13 cellular contexts compared by ENCODE assay signal in genomic region chr1:159817276-159818041, GRCh38. TPM values are rescaled to one million over a fixed set of nuclear protein-coding genes. Genes with fewer than 3 reads are reported as not detected.
A peak's percentile ranks its signal among the peaks of the same experiment; 100 is the strongest.
DNase-seq lines count a peak whose midpoint lies in the region; ATAC-seq and TF ChIP-seq lines count a peak whose summit lies in the region.
"Had no signal": no experiment of that assay in that cellular context is flagged by ENCODE, and none has a peak within 500 bp of the region (broad histone marks: within the 10 kb centered on the region; RNA-seq: fewer than 3 reads in every experiment).

No MANE protein-coding gene starts in this region.

- TF ChIP-seq CTCF in nephron (IDR thresholded peaks at IDR 0.05; ENCODE audit: unreplicated experiment in 3 of 3), result no peak

- H3K4me3 Mint-ChIP-seq in activated naive CD8-positive, alpha-beta T cell treated with anti-CD3 and anti-CD28 coated beads for 36 hours, result no peak overlapping the region
- no peak overlapping the region for H3K4me3 Mint-ChIP-seq in nephron

- intact Hi-C loops in left ventricle myocardium superior (cut with micrococcal nuclease), result no loop called here

- H3K4me1 Mint-ChIP-seq in activated naive CD8-positive, alpha-beta T cell treated with anti-CD3 and anti-CD28 coated beads for 36 hours, result peaks cover 28% of the 10 kb centered on the region
- H3K4me1 Mint-ChIP-seq in nephron, result no peaks in the 10 kb centered on the region

- no peaks in the 10 kb centered on the region for H3K36me3 Mint-ChIP-seq in activated naive CD8-positive, alpha-beta T cell treated with anti-CD3 and anti-CD28 coated beads for 36 hours
- H3K36me3 Mint-ChIP-seq in nephron (ENCODE audit: low read depth), result no peaks in the 10 kb centered on the region

- DNase-seq in NCI-H1694 treated with DMSO at 0.1 percent for 48 hours (lab: John Stamatoyannopoulos, UW) (peak; percentile 20), NCI-H1694 (lab: John Stamatoyannopoulos, UW) (no peak), NCI-H2107 (lab: John Stamatoyannopoulos, UW) (peak; percentile 33), left ventricle myocardium superior (no peak)
- no peak for DNase-seq in activated naive CD8-positive, alpha-beta T cell treated with anti-CD3 and anti-CD28 coated beads for 36 hours
- no peak for DNase-seq in activated CD4-positive, alpha-beta T cell treated with anti-CD3 and anti-CD28 coated beads for 1 hour
- DNase-seq: ACHN; central memory CD4-positive, alpha-beta T cell; midbrain; NCI-H446; T-helper 9 cell had no signal

- no peaks in the 10 kb centered on the region for H3K9me3 Mint-ChIP-seq in activated naive CD8-positive, alpha-beta T cell treated with anti-CD3 and anti-CD28 coated beads for 36 hours
- no peaks in the 10 kb centered on the region for H3K9me3 Mint-ChIP-seq in nephron

- H3K27me3 Mint-ChIP-seq in activated naive CD8-positive, alpha-beta T cell treated with anti-CD3 and anti-CD28 coated beads for 36 hours, result peaks cover 3% of the 10 kb centered on the region
- peaks cover 21% of the 10 kb centered on the region for H3K27me3 Mint-ChIP-seq in nephron (ENCODE audit: low read depth)

- peak overlapping the region; percentile 2 for H3K27ac Mint-ChIP-seq in activated naive CD8-positive, alpha-beta T cell treated with anti-CD3 and anti-CD28 coated beads for 36 hours
- H3K27ac Mint-ChIP-seq in nephron, result peak overlapping the region in 2 of 3 experiments; percentile 8 to 90

- ATAC-seq in left ventricle myocardium superior, result no peak
- no peak for ATAC-seq in GM18907 (IDR thresholded peaks at IDR 0.05; ENCODE audit: unreplicated experiment)

RNA-seq across cellular contexts. Expression of gene SLAMF8, which starts 9.2 kb away (rescaled TPM):
- total RNA-seq in activated naive CD8-positive, alpha-beta T cell treated with anti-CD3 and anti-CD28 coated beads for 36 hours, result 1 to 10 TPM; 1.3 to 2.1 TPM
- 2.4 TPM for total RNA-seq in left ventricle myocardium superior

RNA-seq across cellular contexts. Expression of gene FCRL6, which starts 15.3 kb away (rescaled TPM):
- total RNA-seq in activated naive CD8-positive, alpha-beta T cell treated with anti-CD3 and anti-CD28 coated beads for 36 hours, result not detected
- 0.82 TPM for total RNA-seq in left ventricle myocardium superior

RNA-seq across cellular contexts. Expression of gene DUSP23, which starts 36.7 kb away (rescaled TPM):
- 10 to 100 TPM; 33.5 to 36.0 TPM for total RNA-seq in activated naive CD8-positive, alpha-beta T cell treated with anti-CD3 and anti-CD28 coated beads for 36 hours
- total RNA-seq in left ventricle myocardium superior, result 18.7 TPM

RNA-seq across cellular contexts. Expression of gene VSIG8, which starts 45.0 kb away (rescaled TPM):
- total RNA-seq in activated naive CD8-positive, alpha-beta T cell treated with anti-CD3 and anti-CD28 coated beads for 36 hours, result not detected
- not detected for total RNA-seq in left ventricle myocardium superior

Comparison
In these comparisons a context has a peak if more than half of its experiments do, and no peak if none do; other contexts are left out.
1. DNase-seq: peak in NCI-H1694 treated with DMSO at 0.1 percent for 48 hours (single experiment) and NCI-H2107 (single experiment); none in NCI-H1694 (single experiment), activated naive CD8-positive, alpha-beta T cell treated with anti-CD3 and anti-CD28 coated beads for 36 hours (single experiment), left ventricle myocardium superior (single experiment) and activated CD4-positive, alpha-beta T cell treated with anti-CD3 and anti-CD28 coated beads for 1 hour (single experiment).